19 cellular contexts compared by ENCODE assay signal in genomic region chr17:8475820-8476219, GRCh38. TPM values are rescaled to one million over a fixed set of nuclear protein-coding genes. Genes with fewer than 3 reads are reported as not detected.
A peak's percentile ranks its signal among the peaks of the same experiment; 100 is the strongest.
DNase-seq lines count a peak whose midpoint lies in the region; ATAC-seq and TF ChIP-seq lines count a peak whose summit lies in the region.
"Had no signal": no experiment of that assay in that cellular context is flagged by ENCODE, and none has a peak within 500 bp of the region (broad histone marks: within the 10 kb centered on the region; RNA-seq: fewer than 3 reads in every experiment).

No MANE protein-coding gene starts in this region.

- no peaks in the 10 kb centered on the region for H3K4me1 Mint-ChIP-seq in activated CD8-positive, alpha-beta memory T cell treated with anti-CD3 and anti-CD28 coated beads, Interleukin-2, amount 10 ng/mL, durations not matched to agents 7 days and 5 days
- peaks cover 11% of the 10 kb centered on the region for H3K4me1 Mint-ChIP-seq in stimulated activated effector memory CD8-positive, alpha-beta T cell treated with anti-CD3 and anti-CD28 coated beads, Interleukin-12 subunit alpha, Interleukin-12 subunit beta, amount 100 ng/mL, for 72 hours
- peaks cover 0 to 1% (median 0%) of the 10 kb centered on the region in 3 donors for H3K4me1 Mint-ChIP-seq in T-cell
- H3K4me1 Mint-ChIP-seq: CD14-positive monocyte had no signal

- TF ChIP-seq CTCF in dorsolateral prefrontal cortex (IDR thresholded peaks at IDR 0.05 in 54 of 56, conservative IDR thresholded peaks at IDR 0.05 in 2 of 56; ENCODE audit: low read depth in 1 of 56, partially characterized antibody in 56 of 56): no peak

- peaks cover 38% of the 10 kb centered on the region for H3K36me3 Mint-ChIP-seq in activated CD8-positive, alpha-beta memory T cell treated with anti-CD3 and anti-CD28 coated beads, Interleukin-2, amount 10 ng/mL, durations not matched to agents 7 days and 5 days
- peaks cover 81% of the 10 kb centered on the region for H3K36me3 Mint-ChIP-seq in stimulated activated effector memory CD8-positive, alpha-beta T cell treated with anti-CD3 and anti-CD28 coated beads, Interleukin-12 subunit alpha, Interleukin-12 subunit beta, amount 100 ng/mL, for 72 hours
- H3K36me3 Mint-ChIP-seq in T-cell: peaks cover 59% of the 10 kb centered on the region

- no peaks in the 10 kb centered on the region for H3K9me3 Mint-ChIP-seq in activated CD8-positive, alpha-beta memory T cell treated with anti-CD3 and anti-CD28 coated beads, Interleukin-2, amount 10 ng/mL, durations not matched to agents 7 days and 5 days (ENCODE audit: low read depth)
- no peaks in the 10 kb centered on the region for H3K9me3 Mint-ChIP-seq in stimulated activated effector memory CD8-positive, alpha-beta T cell treated with anti-CD3 and anti-CD28 coated beads, Interleukin-12 subunit alpha, Interleukin-12 subunit beta, amount 100 ng/mL, for 72 hours
- H3K9me3 Mint-ChIP-seq in T-cell: no peaks in the 10 kb centered on the region

- DNase-seq in activated CD8-positive, alpha-beta memory T cell treated with anti-CD3 and anti-CD28 coated beads for 24 hours: peak; percentile 33
- DNase-seq in activated CD8-positive, alpha-beta memory T cell treated with anti-CD3 and anti-CD28 coated beads, Interleukin-2, amount 10 ng/mL, durations not matched to agents 7 days and 5 days: no peak
- peak; percentile 27 for DNase-seq in NCI-H510A (lab: John Stamatoyannopoulos, UW)
- no peak for DNase-seq in dorsolateral prefrontal cortex
- no peak for DNase-seq in stimulated activated effector memory CD8-positive, alpha-beta T cell treated with anti-CD3 and anti-CD28 coated beads, Interleukin-12 subunit alpha, Interleukin-12 subunit beta, amount 100 ng/mL, for 72 hours (ENCODE audit: low spot score in 2 of 2)
- DNase-seq in T-cell: no peak
- DNase-seq in HEK293T (ENCODE audit: extremely low spot score): no peak
- DNase-seq: 8988T, COR-L47, GDM1, KG1, NCI-H1105 treated with DMSO at 0.1 percent for 48 hours, NCI-H1694, NCI-H2081 treated with DMSO at 0.1 percent for 48 hours, NCI-H774 had no signal

- no peak overlapping the region for H3K27ac Mint-ChIP-seq in activated CD8-positive, alpha-beta memory T cell treated with anti-CD3 and anti-CD28 coated beads, Interleukin-2, amount 10 ng/mL, durations not matched to agents 7 days and 5 days
- H3K27ac Mint-ChIP-seq in stimulated activated effector memory CD8-positive, alpha-beta T cell treated with anti-CD3 and anti-CD28 coated beads, Interleukin-12 subunit alpha, Interleukin-12 subunit beta, amount 100 ng/mL, for 72 hours: peak overlapping the region; percentile 48
- H3K27ac Mint-ChIP-seq in T-cell: no peak overlapping the region

- no peak overlapping the region for H3K4me3 ChIP-seq in dorsolateral prefrontal cortex
- H3K4me3 ChIP-seq: SK-N-MC had no signal

- POLR2A ChIA-PET in T-cell (lab: Charles Lee): interaction anchor here (0.5 kb wide), 2 partner anchors 67 to 1608 kb away, joined by 5 to 8 read pairs; no protein-coding TSS in a partner anchor
- POLR2A ChIA-PET in HEK293T (lab: Yijun Ruan, JAX): no interaction called here

- ATAC-seq in activated CD8-positive, alpha-beta memory T cell treated with anti-CD3 and anti-CD28 coated beads, Interleukin-2, amount 10 ng/mL, durations not matched to agents 7 days and 5 days: no peak
- ATAC-seq in stimulated activated effector memory CD8-positive, alpha-beta T cell treated with anti-CD3 and anti-CD28 coated beads, Interleukin-12 subunit alpha, Interleukin-12 subunit beta, amount 100 ng/mL, for 72 hours: no peak
- ATAC-seq in T-cell (replicated peaks in 1 of 4) (no peak), GM21447 (IDR thresholded peaks at IDR 0.05; ENCODE audit: unreplicated experiment) (no peak)
- ATAC-seq: Right ventricle myocardium inferior had no signal

- peak overlapping the region in 36 of 59 donors; percentile 2 to 80 (median 38) for H3K27ac ChIP-seq in dorsolateral prefrontal cortex
- H3K27ac ChIP-seq: SK-N-MC had no signal

- CTCF ChIA-PET in activated CD8-positive, alpha-beta memory T cell treated with anti-CD3 and anti-CD28 coated beads, Interleukin-2, amount 10 ng/mL, durations not matched to agents 7 days and 5 days (lab: Charles Lee): no interaction called here
- CTCF ChIA-PET in T-cell (lab: Charles Lee) (no interaction called here), HEK293T (lab: Yijun Ruan, JAX) (no interaction called here)

- intact Hi-C loops in dorsolateral prefrontal cortex (cut with DNase I): loop anchor here in 1 of 2 donors (5.0 kb wide), 1 partner anchor 156 kb away; the partner anchor contains the start of gene MYH10

- no peak overlapping the region for H3K4me3 Mint-ChIP-seq in activated CD8-positive, alpha-beta memory T cell treated with anti-CD3 and anti-CD28 coated beads, Interleukin-2, amount 10 ng/mL, durations not matched to agents 7 days and 5 days
- H3K4me3 Mint-ChIP-seq in stimulated activated effector memory CD8-positive, alpha-beta T cell treated with anti-CD3 and anti-CD28 coated beads, Interleukin-12 subunit alpha, Interleukin-12 subunit beta, amount 100 ng/mL, for 72 hours: no peak overlapping the region
- H3K4me3 Mint-ChIP-seq in T-cell: no peak overlapping the region
- H3K4me3 Mint-ChIP-seq: CD14-positive monocyte had no signal

- no peaks in the 10 kb centered on the region for H3K27me3 Mint-ChIP-seq in activated CD8-positive, alpha-beta memory T cell treated with anti-CD3 and anti-CD28 coated beads, Interleukin-2, amount 10 ng/mL, durations not matched to agents 7 days and 5 days
- no peaks in the 10 kb centered on the region for H3K27me3 Mint-ChIP-seq in T-cell

- no peaks in the 10 kb centered on the region for H3K27me3 ChIP-seq in dorsolateral prefrontal cortex

TF ChIP-seq in HEK293T, 16 proteins besides CTCF, POLR2A, EP300 and RAD21:
- TF ChIP-seq NFRKB (IDR thresholded peaks at IDR 0.05) (no peak), SP1 (IDR thresholded peaks at IDR 0.05) (no peak), ELF4 (IDR thresholded peaks at IDR 0.05) (no peak), L3MBTL2 (conservative IDR thresholded peaks at IDR 0.05) (no peak), FOXK2 (IDR thresholded peaks at IDR 0.05) (no peak), PKNOX1 (IDR thresholded peaks at IDR 0.05) (no peak), HDGF (IDR thresholded peaks at IDR 0.05; ENCODE audit: borderline replicate concordance) (no peak), ZNF384 (IDR thresholded peaks at IDR 0.05) (no peak), FOXA1 (IDR thresholded peaks at IDR 0.05) (no peak), FOXM1 (IDR thresholded peaks at IDR 0.05; ENCODE audit: borderline replicate concordance) (no peak), LEF1 (IDR thresholded peaks at IDR 0.05; ENCODE audit: borderline replicate concordance) (no peak), BHLHE40 (IDR thresholded peaks at IDR 0.05; ENCODE audit: borderline replicate concordance) (no peak), ARNT (IDR thresholded peaks at IDR 0.05) (no peak), SUZ12 (IDR thresholded peaks at IDR 0.05) (no peak), TARDBP (IDR thresholded peaks at IDR 0.05) (no peak), CTBP1 (IDR thresholded peaks at IDR 0.05; ENCODE audit: borderline replicate concordance) (no peak)

RNA-seq across cellular contexts. Expression of gene NDEL1, which starts 40.1 kb away (rescaled TPM):
- total RNA-seq in activated CD8-positive, alpha-beta memory T cell treated with anti-CD3 and anti-CD28 coated beads, Interleukin-2, amount 10 ng/mL, durations not matched to agents 7 days and 5 days: 10 to 100 TPM; 58.8 to 59.0 TPM
- total RNA-seq in dorsolateral prefrontal cortex (100 to 1,000 TPM in 26 of 120 experiments, 10 to 100 TPM in 94; 51.0 to 118 (median 91.4) TPM), T-cell (100 to 1,000 TPM in 2 of 5 donors, 10 to 100 TPM in 3; 83.4 to 241 (median 99.0) TPM)

Comparison
In these comparisons a context has a peak if more than half of its experiments do, and no peak if none do; other contexts are left out.
1. DNase-seq: peak in activated CD8-positive, alpha-beta memory T cell treated with anti-CD3 and anti-CD28 coated beads for 24 hours (single experiment) and NCI-H510A (single experiment); none in activated CD8-positive, alpha-beta memory T cell treated with anti-CD3 and anti-CD28 coated beads, Interleukin-2, amount 10 ng/mL, durations not matched to agents 7 days and 5 days (single experiment), dorsolateral prefrontal cortex (0 of 10), stimulated activated effector memory CD8-positive, alpha-beta T cell treated with anti-CD3 and anti-CD28 coated beads, Interleukin-12 subunit alpha, Interleukin-12 subunit beta, amount 100 ng/mL, for 72 hours (0 of 2), T-cell (0 of 34) and HEK293T (single experiment).